5 cellular contexts compared by ENCODE assay signal in the genomic region with DNA sequence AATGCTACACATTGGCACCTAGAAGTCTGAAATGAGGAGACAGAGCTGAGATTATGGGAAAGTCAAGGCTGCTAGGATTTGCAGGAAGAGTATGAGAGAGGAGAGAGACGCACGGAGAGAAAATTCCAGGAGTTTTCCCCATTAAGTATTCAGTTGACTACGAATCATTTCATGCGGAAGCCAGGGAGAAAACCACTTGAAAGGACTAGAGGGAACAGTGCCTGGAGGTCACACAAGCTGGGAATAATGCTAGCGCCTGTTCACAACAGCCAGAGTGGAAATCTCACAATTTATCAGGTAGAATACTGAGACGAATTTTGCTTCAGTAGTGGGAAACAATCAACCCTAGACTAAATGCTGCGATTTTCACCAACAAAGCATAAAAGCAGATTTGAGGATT.
"Had no signal": no experiment of that assay in that cellular context is flagged by ENCODE, and none has a peak within 500 bp of the region (broad histone marks: within the 10 kb centered on the region; RNA-seq: fewer than 3 reads in every experiment).

No MANE protein-coding gene starts in this region.

- H3K4me1 Mint-ChIP-seq: GM23338, H9 had no signal

- ATAC-seq: GM23338 had no signal

- H2AFZ ChIP-seq: GM23338 had no signal

- H3K27ac Mint-ChIP-seq: GM23338, H9 had no signal

- H3K4me3 ChIP-seq: GM23338 had no signal

- DNase-seq: H9, HCEC 1CT, KBM-7 had no signal

- H3K4me2 ChIP-seq: GM23338 had no signal

- H3K4me3 Mint-ChIP-seq: GM23338, H9, IgD-negative memory B cell had no signal
